In genomic region chr19:49084206-49085019, GRCh38 we compare ENCODE assay signal across 8 cellular contexts. TPM values are rescaled to one million over a fixed set of nuclear protein-coding genes. Genes with fewer than 3 reads are reported as not detected.
DNase-seq lines count a peak whose midpoint lies in the region; ATAC-seq and TF ChIP-seq lines count a peak whose summit lies in the region.

No MANE protein-coding gene starts in this region.

- no peak for ATAC-seq in HG02852 (IDR thresholded peaks at IDR 0.05; ENCODE audit: unreplicated experiment)
- ATAC-seq in HG03039 (IDR thresholded peaks at IDR 0.05; ENCODE audit: unreplicated experiment): no peak

- peaks cover 15% of the 10 kb centered on the region for H3K4me1 ChIP-seq in SJSA1 (replicated peaks)
- H3K4me1 ChIP-seq in esophagus squamous epithelium: peaks cover 12 to 43% (median 25%) of the 10 kb centered on the region in 3 donors
- peaks cover 12% of the 10 kb centered on the region for H3K4me1 ChIP-seq in rectal smooth muscle tissue (ENCODE audit: control insufficient read depth, insufficient read depth, low read length)

- peak overlapping the region; percentile 97 for H3K4me3 ChIP-seq in GM12864 (ENCODE audit: low read depth, low read length)
- H3K4me3 ChIP-seq in SJSA1: peak overlapping the region; percentile 81
- H3K4me3 ChIP-seq in esophagus squamous epithelium: peak overlapping the region; percentile 86 to 93 (median 92)
- H3K4me3 ChIP-seq in rectal smooth muscle tissue (ENCODE audit: low read length): peak overlapping the region; percentile 82

- H3K36me3 ChIP-seq in SJSA1 (peaks cover 39% of the 10 kb centered on the region), esophagus squamous epithelium (peaks cover 0 to 28% (median 13%) of the 10 kb centered on the region in 3 donors), rectal smooth muscle tissue (ENCODE audit: control insufficient read depth, insufficient read depth, low read length) (peaks cover 9% of the 10 kb centered on the region)

- no peak overlapping the region for H3K9ac ChIP-seq in rectal smooth muscle tissue (ENCODE audit: low read length)

- DNase-seq in GM12864 (ENCODE audit: low read depth) (no peak), SJSA1 (ENCODE audit: low read depth in 1 of 2, low spot score in 2 of 2) (no peak), esophagus squamous epithelium (lab: John Stamatoyannopoulos, UW) (no peak), GOT3 (lab: John Stamatoyannopoulos, UW) (no peak)
- no peak for DNase-seq in activated CD4-positive, alpha-beta T cell treated with anti-CD3 and anti-CD28 coated beads, Interleukin-2, amount 50 U/mL, for 1 hour

- H3K9me3 ChIP-seq in SJSA1 (replicated peaks): no peaks in the 10 kb centered on the region
- H3K9me3 ChIP-seq in esophagus squamous epithelium: no peaks in the 10 kb centered on the region

- H3K27ac ChIP-seq in SJSA1: peak overlapping the region; percentile 11; the same call in 1 of the 2 replicates
- H3K27ac ChIP-seq in esophagus squamous epithelium: peak overlapping the region; percentile 89 to 95 (median 94)
- H3K27ac ChIP-seq in rectal smooth muscle tissue (ENCODE audit: low read depth, low read length): peak overlapping the region; percentile 84

- H3K27me3 ChIP-seq in SJSA1 (replicated peaks) (no peaks in the 10 kb centered on the region), esophagus squamous epithelium (no peaks in the 10 kb centered on the region), rectal smooth muscle tissue (ENCODE audit: control insufficient read depth, insufficient read depth, low read length) (no peaks in the 10 kb centered on the region)

- intact Hi-C loops in esophagus squamous epithelium (cut with DNase I): no loop called here

- TF ChIP-seq CTCF in GM12864 (IDR thresholded peaks at IDR 0.05; ENCODE audit: low read depth, low read length, missing control alignments) (no peak), esophagus squamous epithelium (IDR thresholded peaks at IDR 0.05) (no peak)

- 57 to 58% methylated on average over 22 to 26 of the region's 26 CpGs for WGBS in esophagus squamous epithelium, 2 donors

- TF ChIP-seq POLR2A in esophagus squamous epithelium (IDR thresholded peaks at IDR 0.05): no peak

RNA-seq across cellular contexts. Expression of gene SNRNP70, which starts 0.8 kb away (rescaled TPM):
- 151 and 188 TPM in 2 replicates for total RNA-seq in SJSA1 (2014; rRNA removed; shearing (Covaris generic))
- 100 to 1,000 TPM in 3 of 4 donors, 10 to 100 TPM in 1; 78.7 to 241 (median 168) TPM for total RNA-seq in esophagus squamous epithelium

RNA-seq across cellular contexts. Expression of gene KCNA7, which starts 11.9 kb away (rescaled TPM):
- not detected in 2 replicates for total RNA-seq in SJSA1 (2014; rRNA removed; shearing (Covaris generic))
- not detected for total RNA-seq in esophagus squamous epithelium

RNA-seq across cellular contexts. Expression of gene NTF4, which starts 19.8 kb away (rescaled TPM):
- not detected in 2 replicates for total RNA-seq in SJSA1 (2014; rRNA removed; shearing (Covaris generic))
- 1 to 10 TPM; 1.2 to 5.3 (median 2.0) TPM for total RNA-seq in esophagus squamous epithelium

RNA-seq across cellular contexts. Expression of gene CGB7, which starts 26.9 kb away (rescaled TPM):
- total RNA-seq in SJSA1 (2014; rRNA removed; shearing (Covaris generic)): 0.08 TPM in 1 of 2 replicates, not detected in the other
- total RNA-seq in esophagus squamous epithelium: 1 to 10 TPM in 2 of 4 donors, under 1 TPM in 1, not detected in 1; 0.22 to 4.4 (median 1.7) TPM

RNA-seq across cellular contexts. Expression of gene LIN7B, which starts 29.8 kb away (rescaled TPM):
- 15.9 and 21.6 TPM in 2 replicates for total RNA-seq in SJSA1 (2014; rRNA removed; shearing (Covaris generic))
- total RNA-seq in esophagus squamous epithelium: 10 to 100 TPM in 2 of 4 donors, 1 to 10 TPM in 2; 5.7 to 14.1 (median 10.1) TPM

Comparison
In these comparisons a context has a peak if more than half of its experiments do, and no peak if none do; other contexts are left out.
1. H3K27ac ChIP-seq: peak in every context shown above with its lines; median percentile 94 in esophagus squamous epithelium; 84 in rectal smooth muscle tissue; 11 in SJSA1.